10 cellular contexts compared by ENCODE assay signal in the genomic region with DNA sequence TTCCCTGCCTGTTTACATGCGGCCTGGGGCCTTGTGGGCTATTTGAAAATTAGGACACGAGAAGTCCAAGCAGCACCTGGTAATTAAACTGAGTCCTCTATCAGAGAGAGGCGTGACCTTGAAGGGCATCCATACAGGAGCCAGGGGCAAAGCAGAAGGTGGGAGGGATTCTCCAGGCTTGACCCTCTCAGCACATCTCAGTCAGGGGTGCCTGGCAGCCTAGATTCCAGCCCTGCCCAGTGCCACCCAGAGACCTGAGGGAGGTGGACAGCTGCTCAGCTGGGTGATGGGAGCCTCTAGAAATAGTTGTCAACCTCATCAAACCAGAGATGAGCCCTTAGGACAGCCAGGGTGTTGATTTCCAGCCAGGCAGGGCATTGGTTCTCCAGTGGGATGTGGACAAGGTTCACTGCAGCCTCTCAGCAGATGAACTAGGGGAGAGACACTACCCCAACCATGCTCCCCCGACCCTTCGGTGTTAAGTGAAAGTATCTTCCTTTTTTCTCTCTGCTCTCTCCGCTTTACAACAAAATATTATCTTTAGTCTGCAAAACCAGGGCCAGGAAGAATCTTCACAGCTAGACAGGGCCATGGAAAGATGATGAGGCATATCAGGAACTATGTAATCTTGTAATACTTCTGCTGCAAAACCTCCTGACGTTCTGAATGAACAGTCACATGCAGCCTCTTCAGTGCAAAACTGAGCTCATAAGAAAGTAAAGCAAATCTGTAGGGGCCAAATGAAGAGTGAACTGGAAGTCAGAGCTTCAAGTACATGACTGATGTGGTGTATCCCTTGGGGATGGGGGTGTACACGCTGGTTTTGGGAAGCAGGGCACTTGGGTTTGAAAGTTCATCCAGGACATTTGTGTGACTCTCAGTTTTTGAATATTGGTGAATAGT. TPM values are rescaled to one million over a fixed set of nuclear protein-coding genes. Genes with fewer than 3 reads are reported as not detected.
DNase-seq lines count a peak whose midpoint lies in the region; ATAC-seq and TF ChIP-seq lines count a peak whose summit lies in the region.
"Had no signal": no experiment of that assay in that cellular context is flagged by ENCODE, and none has a peak within 500 bp of the region (broad histone marks: within the 10 kb centered on the region; RNA-seq: fewer than 3 reads in every experiment).

No MANE protein-coding gene starts in this region.

- H3K27ac Mint-ChIP-seq in HFFc6 = peak overlapping the region; percentile 62
- H3K27ac Mint-ChIP-seq in activated naive CD8-positive, alpha-beta T cell treated with anti-CD3 and anti-CD28 coated beads for 36 hours = peak overlapping the region; percentile 87

- H3K4me1 Mint-ChIP-seq in HFFc6 (ENCODE audit: low read depth) = peaks cover 40% of the 10 kb centered on the region
- H3K4me1 Mint-ChIP-seq in activated naive CD8-positive, alpha-beta T cell treated with anti-CD3 and anti-CD28 coated beads for 36 hours = peaks cover 78% of the 10 kb centered on the region

- ATAC-seq in GM19455 (IDR thresholded peaks at IDR 0.05; ENCODE audit: unreplicated experiment) = no peak
- no peak for ATAC-seq in GM21390 (IDR thresholded peaks at IDR 0.05; ENCODE audit: unreplicated experiment)
- no peak for ATAC-seq in HG03108 (IDR thresholded peaks at IDR 0.05; ENCODE audit: unreplicated experiment)

- no peak overlapping the region for H3K4me3 Mint-ChIP-seq in HFFc6
- H3K4me3 Mint-ChIP-seq in activated naive CD8-positive, alpha-beta T cell treated with anti-CD3 and anti-CD28 coated beads for 36 hours = peak overlapping the region; percentile 58

- no peaks in the 10 kb centered on the region for H3K36me3 Mint-ChIP-seq in HFFc6 (ENCODE audit: low read depth)
- peaks cover 40% of the 10 kb centered on the region for H3K36me3 Mint-ChIP-seq in activated naive CD8-positive, alpha-beta T cell treated with anti-CD3 and anti-CD28 coated beads for 36 hours

- no peaks in the 10 kb centered on the region for H3K9me3 Mint-ChIP-seq in HFFc6
- H3K9me3 Mint-ChIP-seq in activated naive CD8-positive, alpha-beta T cell treated with anti-CD3 and anti-CD28 coated beads for 36 hours = peaks cover 8% of the 10 kb centered on the region

- peaks cover 3% of the 10 kb centered on the region; the same call in 1 of the 2 replicates for H3K27me3 Mint-ChIP-seq in HFFc6 (ENCODE audit: insufficient read depth)
- H3K27me3 Mint-ChIP-seq in activated naive CD8-positive, alpha-beta T cell treated with anti-CD3 and anti-CD28 coated beads for 36 hours = peaks cover 5% of the 10 kb centered on the region

- DNase-seq in AG10803 (ENCODE audit: low read depth) = peak; percentile 31
- peak; percentile 39 for DNase-seq in HFFc6
- DNase-seq in activated naive CD8-positive, alpha-beta T cell treated with anti-CD3 and anti-CD28 coated beads for 36 hours = no peak
- DNase-seq in mucosa of gallbladder (ENCODE audit: low spot score) = peak; percentile 10
- no peak for DNase-seq in cortex of kidney (lab: John Stamatoyannopoulos, UW)
- DNase-seq: MV-4-11, WERI-Rb-1 had no signal

- TF ChIP-seq CTCF in AG10803 (conservative IDR thresholded peaks at IDR 0.05; ENCODE audit: low read length) (no peak), HFFc6 (IDR thresholded peaks at IDR 0.05) (no peak)

- no peak overlapping the region for H3K4me3 ChIP-seq in AG10803 (ENCODE audit: low read length)

RNA-seq across cellular contexts. Expression of gene ATP5PO, which starts 35.9 kb away (rescaled TPM):
- 100 to 1,000 TPM; 175 to 206 (median 192) TPM for total RNA-seq in HFFc6 (2021; fragmentation: NEBNext Ultra II Directional; extraction: Animal tissue kit (Norgen Biotek cat#: 25700))
- total RNA-seq in activated naive CD8-positive, alpha-beta T cell treated with anti-CD3 and anti-CD28 coated beads for 36 hours = 100 to 1,000 TPM; 219 to 221 TPM
- 157 TPM for total RNA-seq in mucosa of gallbladder

Comparison
In these comparisons a context has a peak if more than half of its experiments do, and no peak if none do; other contexts are left out.
1. DNase-seq: peak in AG10803 (single experiment), HFFc6 (single experiment) and mucosa of gallbladder (single experiment); none in activated naive CD8-positive, alpha-beta T cell treated with anti-CD3 and anti-CD28 coated beads for 36 hours (single experiment) and cortex of kidney (single experiment).